In the genomic region with DNA sequence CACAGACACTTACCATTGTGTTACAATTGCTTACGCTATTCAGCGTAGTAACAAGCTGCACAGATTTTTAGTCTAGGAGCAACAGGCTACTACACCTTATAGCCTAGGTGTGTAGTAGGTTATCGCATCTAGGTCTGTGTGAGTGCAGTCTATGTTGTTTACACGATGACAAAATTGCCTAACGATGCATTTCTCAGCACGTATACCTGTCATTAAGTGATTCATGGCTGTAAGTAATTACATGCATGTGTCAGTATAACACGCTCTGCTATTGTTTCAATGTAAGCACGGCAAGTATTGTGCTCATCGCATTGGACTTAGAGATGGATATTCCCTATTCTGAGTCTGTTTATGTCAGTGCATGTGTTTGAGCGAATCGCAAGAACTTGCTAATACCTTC, we compare ENCODE assay signal across 20 cellular contexts. TPM values are rescaled to one million over a fixed set of nuclear protein-coding genes. Genes with fewer than 3 reads are reported as not detected.
DNase-seq lines count a peak whose midpoint lies in the region; ATAC-seq and TF ChIP-seq lines count a peak whose summit lies in the region.
"Had no signal": no experiment of that assay in that cellular context is flagged by ENCODE, and none has a peak within 500 bp of the region (broad histone marks: within the 10 kb centered on the region; RNA-seq: fewer than 3 reads in every experiment).

No MANE protein-coding gene starts in this region.

- no peak for ATAC-seq in HG03469 (IDR thresholded peaks at IDR 0.05; ENCODE audit: unreplicated experiment)
- no peak for ATAC-seq in heart right ventricle
- ATAC-seq: GM12878, HepG2 had no signal

- H3K27me3 ChIP-seq in heart right ventricle = peaks cover 0 to 10% (median 0%) of the 10 kb centered on the region in 7 donors
- H3K27me3 ChIP-seq: BLaER1 had no signal

- peaks cover 20% of the 10 kb centered on the region for H3K27me3 Mint-ChIP-seq in activated CD4-positive, alpha-beta T cell treated with anti-CD3 and anti-CD28 coated beads, Interleukin-2, amount 10 ng/mL, durations not matched to agents 24 days and 14 days

- TF ChIP-seq CTCF in heart right ventricle (IDR thresholded peaks at IDR 0.05) = no peak

- H3K27ac ChIP-seq in heart right ventricle = no peak overlapping the region
- H3K27ac ChIP-seq: 22Rv1, BLaER1 had no signal

- peak; percentile 37 for DNase-seq in activated CD4-positive, alpha-beta T cell treated with anti-CD3 and anti-CD28 coated beads, Interleukin-2, amount 10 ng/mL, durations not matched to agents 24 days and 14 days
- DNase-seq in activated CD4-positive, alpha-beta T cell treated with anti-CD3 and anti-CD28 coated beads, Interleukin-2, amount 50 U/mL, for 1 hour = no peak
- DNase-seq in NCI-H1417 treated with DMSO at 0.1 percent for 48 hours (lab: John Stamatoyannopoulos, UW) (peak; percentile 20), NCI-H774 (lab: John Stamatoyannopoulos, UW) (peak; percentile 57), NCI-H524 treated with DMSO at 0.1 percent for 48 hours (lab: John Stamatoyannopoulos, UW) (no peak), heart right ventricle (no peak)
- DNase-seq: Calu3; CD4-positive, alpha-beta memory T cell; DMS 273 treated with DMSO at 0.1 percent for 48 hours; DMS53; DND-41; EL; H9 had no signal

- no peak overlapping the region for H3K27ac Mint-ChIP-seq in activated CD4-positive, alpha-beta T cell treated with anti-CD3 and anti-CD28 coated beads, Interleukin-2, amount 10 ng/mL, durations not matched to agents 24 days and 14 days
- H3K27ac Mint-ChIP-seq: CD14-positive monocyte; CD4-positive, alpha-beta memory T cell; H9 had no signal

- H3K4me1 Mint-ChIP-seq in activated CD4-positive, alpha-beta T cell treated with anti-CD3 and anti-CD28 coated beads, Interleukin-2, amount 10 ng/mL, durations not matched to agents 24 days and 14 days = no peaks in the 10 kb centered on the region
- H3K4me1 Mint-ChIP-seq: CD14-positive monocyte; CD4-positive, alpha-beta memory T cell had no signal

- WGBS in heart right ventricle, 2 donors = 97% methylated on average over 11 of the region's 11 CpGs

- H3K4me3 ChIP-seq in heart right ventricle = no peak overlapping the region
- H3K4me3 ChIP-seq: BLaER1, GM12878 had no signal

- H3K9me3 Mint-ChIP-seq in activated CD4-positive, alpha-beta T cell treated with anti-CD3 and anti-CD28 coated beads, Interleukin-2, amount 10 ng/mL, durations not matched to agents 24 days and 14 days = no peaks in the 10 kb centered on the region
- H3K9me3 Mint-ChIP-seq: CD4-positive, alpha-beta memory T cell; H9; IgD-negative memory B cell had no signal

- no peak overlapping the region for H3K4me3 Mint-ChIP-seq in activated CD4-positive, alpha-beta T cell treated with anti-CD3 and anti-CD28 coated beads, Interleukin-2, amount 10 ng/mL, durations not matched to agents 24 days and 14 days
- H3K4me3 Mint-ChIP-seq: CD14-positive monocyte; CD4-positive, alpha-beta memory T cell; H9; IgD-negative memory B cell had no signal

- H3K36me3 ChIP-seq in heart right ventricle = no peaks in the 10 kb centered on the region
- H3K36me3 ChIP-seq: BLaER1 had no signal

- no peaks in the 10 kb centered on the region for H3K4me1 ChIP-seq in heart right ventricle
- H3K4me1 ChIP-seq: BLaER1 had no signal

- intact Hi-C loops in activated CD4-positive, alpha-beta T cell treated with anti-CD3 and anti-CD28 coated beads, Interleukin-2, amount 10 ng/mL, durations not matched to agents 24 days and 14 days (cut with micrococcal nuclease) = no loop called here
- intact Hi-C loops in heart right ventricle (cut with DNase I) = no loop called here

- no peaks in the 10 kb centered on the region for H3K36me3 Mint-ChIP-seq in activated CD4-positive, alpha-beta T cell treated with anti-CD3 and anti-CD28 coated beads, Interleukin-2, amount 10 ng/mL, durations not matched to agents 24 days and 14 days (ENCODE audit: low read depth)
- H3K36me3 Mint-ChIP-seq: CD14-positive monocyte; CD4-positive, alpha-beta memory T cell had no signal

- H3K9me3 ChIP-seq in heart right ventricle = no peaks in the 10 kb centered on the region
- H3K9me3 ChIP-seq: BLaER1 had no signal

RNA-seq across cellular contexts. Expression of a gene that starts 15.7 kb away (rescaled TPM):
- 5.5 TPM in 2 replicates for total RNA-seq in activated CD4-positive, alpha-beta T cell treated with anti-CD3 and anti-CD28 coated beads, Interleukin-2, amount 10 ng/mL, durations not matched to agents 24 days and 14 days
- 10 to 100 TPM; 17.7 to 33.7 (median 20.8) TPM for total RNA-seq in heart right ventricle
- polyA plus RNA-seq in heart right ventricle = 10 to 100 TPM in 1 of 2 donors, 1 to 10 TPM in 1; 7.5 to 13.1 TPM

Comparison
In these comparisons a context has a peak if more than half of its experiments do, and no peak if none do; other contexts are left out.
1. DNase-seq: peak in activated CD4-positive, alpha-beta T cell treated with anti-CD3 and anti-CD28 coated beads, Interleukin-2, amount 10 ng/mL, durations not matched to agents 24 days and 14 days (single experiment), NCI-H1417 treated with DMSO at 0.1 percent for 48 hours (single experiment) and NCI-H774 (single experiment); none in activated CD4-positive, alpha-beta T cell treated with anti-CD3 and anti-CD28 coated beads, Interleukin-2, amount 50 U/mL, for 1 hour (single experiment), NCI-H524 treated with DMSO at 0.1 percent for 48 hours (single experiment) and heart right ventricle (0 of 2).